Comparison of ENCODE assay signal across 13 cellular contexts in the genomic region with DNA sequence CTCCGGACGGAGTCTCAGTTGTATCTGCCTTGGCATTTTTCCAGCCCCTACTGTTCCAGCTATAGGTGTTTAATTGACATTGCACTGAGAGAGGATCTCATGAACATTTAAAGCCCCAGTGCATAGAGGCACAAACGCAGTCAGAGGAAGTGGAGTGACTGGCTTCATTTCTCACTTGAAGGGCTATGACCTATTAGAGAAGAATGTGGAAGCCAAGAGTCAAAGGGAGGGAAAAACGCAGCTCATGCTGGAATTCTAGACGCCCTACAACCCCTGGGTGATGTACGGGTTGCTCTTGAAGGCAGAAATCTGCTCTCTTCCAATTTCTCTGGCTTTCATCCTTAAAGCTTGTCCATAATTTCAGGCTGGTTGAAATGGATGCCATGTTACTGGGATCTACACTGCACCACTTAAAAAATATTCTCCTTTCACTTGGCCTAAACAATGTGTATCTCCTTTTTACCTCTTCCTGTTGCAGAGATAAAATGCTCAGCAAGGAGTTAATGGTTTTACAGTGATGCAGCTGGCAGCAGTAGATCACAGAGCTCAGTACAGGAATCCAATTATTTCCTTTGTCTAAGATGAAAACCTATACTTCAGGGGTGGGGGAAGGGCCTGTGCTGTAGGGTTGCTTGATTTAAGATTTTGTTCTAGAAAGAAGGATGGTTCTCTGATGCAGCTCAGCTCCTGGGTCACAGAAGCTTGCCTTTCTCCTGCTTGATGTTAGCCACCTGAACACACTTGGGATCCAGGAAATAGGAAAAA.
DNase-seq lines count a peak whose midpoint lies in the region; ATAC-seq and TF ChIP-seq lines count a peak whose summit lies in the region.
"Had no signal": no experiment of that assay in that cellular context is flagged by ENCODE, and none has a peak within 500 bp of the region (broad histone marks: within the 10 kb centered on the region; RNA-seq: fewer than 3 reads in every experiment).

No MANE protein-coding gene starts in this region.

- no peak overlapping the region for H3K9ac ChIP-seq in GM23248

- peaks cover 23% of the 10 kb centered on the region for H3K4me1 ChIP-seq in GM23248 (ENCODE audit: insufficient read depth)
- H3K4me1 ChIP-seq: Peyer's patch, sigmoid colon had no signal

- no peaks in the 10 kb centered on the region for H3K36me3 ChIP-seq in GM23248 (ENCODE audit: low read depth)
- H3K36me3 ChIP-seq: cardiac muscle cell, Peyer's patch, sigmoid colon had no signal

- H3F3A ChIP-seq in GM23248 (ENCODE audit: insufficient read depth), result 0 out of 2 replicates have a peak, but pooled peaks cover 14% of the 10 kb centered on the region

- peak; percentile 52 for DNase-seq in GM23248
- DNase-seq in NCI-H345 (lab: John Stamatoyannopoulos, UW), result peak; percentile 88
- peak; percentile 54 to 80 for DNase-seq in cardiac fibroblast (ENCODE audit: low read depth in 2 of 2)
- DNase-seq in GM13977 (ENCODE audit: low spot score), result no peak
- DNase-seq: Peyer's patch, sigmoid colon had no signal

- H3K36me3 Mint-ChIP-seq in nephron (ENCODE audit: low read depth), result no peaks in the 10 kb centered on the region
- H3K36me3 Mint-ChIP-seq: mesothelial cell of epicardium, type B pancreatic cell had no signal

- H3K9me2 ChIP-seq in GM23248 (ENCODE audit: insufficient read depth), result no peaks in the 10 kb centered on the region

- H3K4me1 Mint-ChIP-seq in nephron, result peaks cover 42% of the 10 kb centered on the region

- H3K9me3 Mint-ChIP-seq in nephron, result no peaks in the 10 kb centered on the region
- H3K9me3 Mint-ChIP-seq: type B pancreatic cell had no signal

- in situ Hi-C loops in GM23248 (cut with MboI) (no loop called here), GM13977 (cut with MboI; ENCODE audit: low pct_unique_long_range_greater_than_20kb, low sequenced_read_pairs, unreplicated experiment) (no loop called here)

- no peak overlapping the region for H3K27ac ChIP-seq in GM23248
- H3K27ac ChIP-seq: cardiac muscle cell, Peyer's patch, sigmoid colon had no signal

- peak overlapping the region; percentile 83 to 88 (median 84) for H3K27ac Mint-ChIP-seq in nephron
- H3K27ac Mint-ChIP-seq: mesothelial cell of epicardium, type B pancreatic cell had no signal

- WGBS in GM23248 (ENCODE audit: low coverage in 1 of 2, low lambda C conversion rate in 2 of 2, missing lambda C conversion rate in 2 of 2), 2 experiments, result 63 to 65% methylated on average over 6 of the region's 6 CpGs

- no peaks in the 10 kb centered on the region for H3K79me2 ChIP-seq in GM23248 (ENCODE audit: insufficient read depth)

- ATAC-seq in GM19455 (IDR thresholded peaks at IDR 0.05; ENCODE audit: unreplicated experiment) (no peak), HG03108 (IDR thresholded peaks at IDR 0.05; ENCODE audit: unreplicated experiment) (no peak), HG03159 (IDR thresholded peaks at IDR 0.05; ENCODE audit: unreplicated experiment) (no peak)

- H4K20me1 ChIP-seq in GM23248 (ENCODE audit: insufficient read depth), result no peaks in the 10 kb centered on the region

- no peak overlapping the region for H2AFZ ChIP-seq in GM23248

- H3K27me3 Mint-ChIP-seq in nephron (ENCODE audit: low read depth), result peaks cover 8% of the 10 kb centered on the region
- H3K27me3 Mint-ChIP-seq: type B pancreatic cell had no signal

- H3K9me3 ChIP-seq in GM23248 (ENCODE audit: low read depth), result no peaks in the 10 kb centered on the region
- H3K9me3 ChIP-seq: Peyer's patch, sigmoid colon had no signal

- H3K27me3 ChIP-seq in GM23248 (replicated peaks; ENCODE audit: insufficient read depth), result no peaks in the 10 kb centered on the region
- H3K27me3 ChIP-seq: cardiac muscle cell, Peyer's patch, sigmoid colon had no signal

- TF ChIP-seq CTCF in cardiac fibroblast (IDR thresholded peaks at IDR 0.05; ENCODE audit: low read depth, low read length) (no peak), nephron (IDR thresholded peaks at IDR 0.05; ENCODE audit: unreplicated experiment in 3 of 3) (no peak), GM13977 (IDR thresholded peaks at IDR 0.05; ENCODE audit: extremely low read depth, insufficient read depth, missing control alignments) (no peak)

- H3K4me3 ChIP-seq in GM23248, result no peak overlapping the region
- no peak overlapping the region for H3K4me3 ChIP-seq in cardiac fibroblast (replicated peaks in 1 of 2; ENCODE audit: low read depth in 2 of 2, low read length in 2 of 2)
- H3K4me3 ChIP-seq: cardiac muscle cell, Peyer's patch, sigmoid colon had no signal

- H3K4me3 Mint-ChIP-seq in nephron, result no peak overlapping the region
- H3K4me3 Mint-ChIP-seq: mesothelial cell of epicardium, type B pancreatic cell had no signal

- H3K4me2 ChIP-seq in GM23248 (ENCODE audit: unreplicated experiment), result peak overlapping the region; percentile 14
